8 cellular contexts compared by ENCODE assay signal in the genomic region with DNA sequence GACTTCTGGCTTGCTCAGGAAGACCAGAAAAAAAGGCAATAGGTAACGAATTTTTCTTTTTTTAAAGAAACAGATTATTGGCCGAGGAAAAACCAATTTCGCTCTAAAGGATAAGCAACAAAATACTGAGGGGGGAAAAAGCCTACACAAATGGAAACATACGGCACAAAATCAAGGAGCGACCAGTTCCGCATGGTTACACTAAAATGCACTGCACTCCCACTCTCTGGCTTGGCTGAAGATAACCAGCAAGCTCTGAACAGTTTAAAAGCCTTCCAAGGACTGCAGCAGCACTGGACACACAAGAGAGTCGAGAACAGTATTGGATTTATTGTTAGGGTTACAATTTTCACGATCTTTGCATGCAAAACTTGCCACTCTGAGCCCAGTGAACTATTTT. TPM values are rescaled to one million over a fixed set of nuclear protein-coding genes. Genes with fewer than 3 reads are reported as not detected.
DNase-seq lines count a peak whose midpoint lies in the region; ATAC-seq, FAIRE-seq and TF ChIP-seq lines count a peak whose summit lies in the region.

No MANE protein-coding gene starts in this region.

- H3K9me3 Mint-ChIP-seq in activated T-cell treated with anti-CD3 and anti-CD28 coated beads, Interleukin-2, amount 50 U/mL, for 24 hours = no peaks in the 10 kb centered on the region
- H3K9me3 Mint-ChIP-seq in activated CD8-positive, alpha-beta T cell treated with anti-CD3 and anti-CD28 coated beads for 36 hours = no peaks in the 10 kb centered on the region

- H3K4me1 Mint-ChIP-seq in activated T-cell treated with anti-CD3 and anti-CD28 coated beads, Interleukin-2, amount 50 U/mL, for 24 hours (ENCODE audit: low read depth) = peaks cover 6% of the 10 kb centered on the region
- peaks cover 5% of the 10 kb centered on the region for H3K4me1 Mint-ChIP-seq in activated CD8-positive, alpha-beta T cell treated with anti-CD3 and anti-CD28 coated beads for 36 hours (ENCODE audit: low read depth)

- H3K27me3 ChIP-seq in stomach = peaks cover 0 to 23% (median 10%) of the 10 kb centered on the region in 3 donors

- H3K9ac ChIP-seq in kidney (ENCODE audit: low read length in 2 of 2) = peak overlapping the region; percentile 27 to 66

- H3K9me3 ChIP-seq in kidney (ENCODE audit: control insufficient read depth in 1 of 2, low read length in 2 of 2) = no peaks in the 10 kb centered on the region
- no peaks in the 10 kb centered on the region for H3K9me3 ChIP-seq in stomach

- TF ChIP-seq POLR2A in stomach (IDR thresholded peaks at IDR 0.05) = no peak

- TF ChIP-seq EP300 in stomach (IDR thresholded peaks at IDR 0.05) = no peak

- WGBS in stomach, 5 donors = 25 to 58% (median 43%) methylated on average over 8 of the region's 8 CpGs

- POLR2A ChIA-PET in activated CD8-positive, alpha-beta T cell treated with anti-CD3 and anti-CD28 coated beads for 36 hours (lab: Charles Lee) = interaction anchor here (0.6 kb wide), 1 partner anchor 186 kb away, joined by 3 read pairs; no protein-coding TSS in a partner anchor

- H3K4me1 ChIP-seq in kidney (ENCODE audit: control insufficient read depth in 1 of 2, insufficient read depth in 1 of 2, low read depth in 1 of 2, low read length in 2 of 2) = peaks cover 7 to 13% of the 10 kb centered on the region in 2 donors
- H3K4me1 ChIP-seq in stomach = peaks cover 11 to 39% (median 23%) of the 10 kb centered on the region in 4 donors

- DNase-seq in activated T-cell treated with anti-CD3 and anti-CD28 coated beads, Interleukin-2, amount 50 U/mL, for 24 hours = no peak
- no peak for DNase-seq in activated T-cell treated with anti-CD3 and anti-CD28 coated beads, Interleukin-2, amount 50 U/mL, for 48 hours
- DNase-seq in activated CD8-positive, alpha-beta T cell treated with anti-CD3 and anti-CD28 coated beads for 36 hours = no peak
- no peak for DNase-seq in kidney
- no peak for DNase-seq in stomach
- DNase-seq in superior temporal gyrus (ENCODE audit: extremely low spot score) = no peak
- DNase-seq in DMS114 treated with DMSO at 0.1 percent for 48 hours (lab: John Stamatoyannopoulos, UW; ENCODE audit: unreplicated experiment) = no peak

- no peak for FAIRE-seq in kidney (lab: Jason Lieb, UNC)

- H3K4me3 Mint-ChIP-seq in activated T-cell treated with anti-CD3 and anti-CD28 coated beads, Interleukin-2, amount 50 U/mL, for 24 hours = peak overlapping the region; percentile 52
- peak overlapping the region; percentile 1 for H3K4me3 Mint-ChIP-seq in activated CD8-positive, alpha-beta T cell treated with anti-CD3 and anti-CD28 coated beads for 36 hours

- H3K27ac Mint-ChIP-seq in activated T-cell treated with anti-CD3 and anti-CD28 coated beads, Interleukin-2, amount 50 U/mL, for 24 hours = no peak overlapping the region
- no peak overlapping the region for H3K27ac Mint-ChIP-seq in activated CD8-positive, alpha-beta T cell treated with anti-CD3 and anti-CD28 coated beads for 36 hours

- H3K27ac ChIP-seq in kidney (ENCODE audit: low read depth in 2 of 2, low read length in 2 of 2) = peak overlapping the region; percentile 60 to 74
- H3K27ac ChIP-seq in stomach = peak overlapping the region; percentile 83 to 96 (median 88)

- H3K36me3 Mint-ChIP-seq in activated T-cell treated with anti-CD3 and anti-CD28 coated beads, Interleukin-2, amount 50 U/mL, for 24 hours (ENCODE audit: low read depth) = no peaks in the 10 kb centered on the region
- H3K36me3 Mint-ChIP-seq in activated CD8-positive, alpha-beta T cell treated with anti-CD3 and anti-CD28 coated beads for 36 hours (ENCODE audit: low read depth) = no peaks in the 10 kb centered on the region

- ATAC-seq in activated CD8-positive, alpha-beta T cell treated with anti-CD3 and anti-CD28 coated beads for 36 hours = no peak
- no peak for ATAC-seq in HG03469 (IDR thresholded peaks at IDR 0.05; ENCODE audit: unreplicated experiment)

- H3K4me3 ChIP-seq in kidney (ENCODE audit: low read length in 2 of 2) (peak overlapping the region; percentile 68 to 71), stomach (peak overlapping the region; percentile 73 to 80 (median 79))

- intact Hi-C loops in activated CD8-positive, alpha-beta T cell treated with anti-CD3 and anti-CD28 coated beads for 36 hours (cut with micrococcal nuclease) = no loop called here
- intact Hi-C loops in kidney (cut with DNase I) (no loop called here), stomach (cut with DNase I; ENCODE audit: low total_unique reads) (no loop called here)

- no peak for TF ChIP-seq CTCF in activated CD8-positive, alpha-beta T cell treated with anti-CD3 and anti-CD28 coated beads for 36 hours (IDR thresholded peaks at IDR 0.05)
- TF ChIP-seq CTCF in kidney (IDR thresholded peaks at IDR 0.05; ENCODE audit: borderline replicate concordance, extremely low read depth, insufficient read depth) (no peak), stomach (IDR thresholded peaks at IDR 0.05) (no peak)

- peaks cover 43% of the 10 kb centered on the region for H3K27me3 Mint-ChIP-seq in activated T-cell treated with anti-CD3 and anti-CD28 coated beads, Interleukin-2, amount 50 U/mL, for 24 hours
- H3K27me3 Mint-ChIP-seq in activated CD8-positive, alpha-beta T cell treated with anti-CD3 and anti-CD28 coated beads for 36 hours = peaks cover 28% of the 10 kb centered on the region

- CTCF ChIA-PET in activated CD8-positive, alpha-beta T cell treated with anti-CD3 and anti-CD28 coated beads for 36 hours (lab: Charles Lee) = interaction anchor here (1.3 to 1.8 kb wide), 9 partner anchors 10 to 220 kb away, joined by 3 to 12 read pairs (median 6); no protein-coding TSS in a partner anchor

- H3K36me3 ChIP-seq in kidney (ENCODE audit: control insufficient read depth in 1 of 2, insufficient read depth in 2 of 2, low read length in 2 of 2) (no peaks in the 10 kb centered on the region), stomach (peaks cover 0 to 19% (median 4%) of the 10 kb centered on the region in 4 donors)

RNA-seq across cellular contexts. Expression of a gene that starts 0.9 kb away (rescaled TPM):
- under 1 TPM; 0.47 to 0.67 TPM for total RNA-seq in activated CD8-positive, alpha-beta T cell treated with anti-CD3 and anti-CD28 coated beads for 36 hours
- total RNA-seq in kidney (40.0 TPM), stomach (10 to 100 TPM in 3 of 5 donors, 1 to 10 TPM in 2; 2.3 to 28.3 (median 14.5) TPM)
- polyA plus RNA-seq in kidney (ENCODE audit: insufficient read depth, low read depth, low replicate concordance) (16.0 TPM), stomach (10 to 100 TPM in 1 of 3 donors, 1 to 10 TPM in 2; 7.6 to 11.6 (median 7.8) TPM)
